2 cellular contexts compared by ENCODE assay signal in the genomic region with DNA sequence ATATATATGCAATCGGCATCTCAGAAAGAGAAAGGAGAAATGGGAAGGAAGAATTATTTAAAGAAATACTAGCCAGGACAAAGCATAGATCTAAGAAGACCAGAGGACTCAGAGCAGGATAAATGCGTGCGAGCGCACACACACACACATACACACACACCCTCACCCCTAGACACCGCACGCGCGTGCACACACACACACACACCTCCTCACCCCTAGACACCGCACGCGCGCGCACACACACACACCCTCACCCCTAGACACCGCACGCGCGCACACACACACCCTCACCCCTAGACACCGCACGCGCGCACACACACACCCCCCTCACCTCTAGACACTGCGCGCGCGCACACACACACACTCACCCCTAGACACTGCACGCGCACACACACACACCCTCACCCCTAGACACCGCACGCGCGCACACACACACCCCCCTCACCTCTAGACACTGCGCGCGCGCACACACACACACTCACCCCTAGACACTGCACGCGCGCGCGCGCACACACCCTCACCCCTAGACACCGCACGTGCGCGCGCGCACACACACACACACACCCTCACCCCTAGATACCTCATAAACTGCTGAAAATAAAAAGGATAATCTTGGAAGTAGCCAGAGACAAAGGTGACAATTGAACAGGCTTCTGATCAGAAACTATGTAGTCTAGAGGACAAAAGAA. TPM values are rescaled to one million over a fixed set of nuclear protein-coding genes. Genes with fewer than 3 reads are reported as not detected.
"Had no signal": no experiment of that assay in that cellular context is flagged by ENCODE, and none has a peak within 500 bp of the region (broad histone marks: within the 10 kb centered on the region; RNA-seq: fewer than 3 reads in every experiment).

No MANE protein-coding gene starts in this region.

RNA-seq across cellular contexts. Expression of a gene that starts 44.2 kb away (rescaled TPM):
- total RNA-seq: dermis microvascular lymphatic vessel endothelial cell, osteocyte had no signal
